In the genomic region with DNA sequence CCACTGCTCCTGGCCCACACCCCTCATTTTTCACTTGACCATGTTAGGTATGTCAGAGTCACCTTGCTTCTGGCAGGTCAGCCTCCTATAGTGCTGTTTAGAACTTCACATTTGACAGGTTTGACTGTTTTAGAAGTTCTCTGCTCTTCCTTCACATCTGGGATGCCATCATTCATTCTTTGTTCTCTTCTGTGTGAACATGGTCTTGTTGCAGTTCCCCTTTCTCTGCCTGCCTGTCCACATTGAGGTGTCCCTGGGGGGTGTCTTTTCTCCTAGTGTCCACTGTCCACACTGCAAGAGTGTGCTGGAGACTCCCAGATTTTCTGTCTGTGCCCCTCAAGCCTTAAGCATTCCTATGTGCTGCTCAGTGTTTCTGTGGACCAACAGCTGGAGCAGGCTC, we compare ENCODE assay signal across 25 cellular contexts.
DNase-seq lines count a peak whose midpoint lies in the region; ATAC-seq, FAIRE-seq and TF ChIP-seq lines count a peak whose summit lies in the region.
"Had no signal": no experiment of that assay in that cellular context is flagged by ENCODE, and none has a peak within 500 bp of the region (broad histone marks: within the 10 kb centered on the region; RNA-seq: fewer than 3 reads in every experiment).

No MANE protein-coding gene starts in this region.

- peak overlapping the region; percentile 82 for H3K4me2 ChIP-seq in BLaER1
- H3K4me2 ChIP-seq: hepatocyte, neural progenitor cell had no signal

- peaks cover 99% of the 10 kb centered on the region for H4K20me1 ChIP-seq in BLaER1

- H3K9me3 Mint-ChIP-seq in activated B cell treated with CpG ODN at 0.5 μM for 24 hours = no peaks in the 10 kb centered on the region
- no peaks in the 10 kb centered on the region for H3K9me3 Mint-ChIP-seq in naive B cell
- H3K9me3 Mint-ChIP-seq: CD8-positive, alpha-beta memory T cell; HFFc6; immature natural killer cell; neural progenitor cell had no signal

- H3K27me3 Mint-ChIP-seq in activated B cell treated with CpG ODN at 0.5 μM for 24 hours = no peaks in the 10 kb centered on the region
- no peaks in the 10 kb centered on the region for H3K27me3 Mint-ChIP-seq in naive B cell
- H3K27me3 Mint-ChIP-seq: activated naive CD8-positive, alpha-beta T cell; CD8-positive, alpha-beta memory T cell had no signal

- TF ChIP-seq EP300 in tibial nerve (IDR thresholded peaks at IDR 0.05) = no peak

- H3K36me3 ChIP-seq in BLaER1 (peaks cover 14% of the 10 kb centered on the region; the same call in 1 of the 2 replicates), tibial nerve (no peaks in the 10 kb centered on the region), BE2C (no peaks in the 10 kb centered on the region)
- H3K36me3 ChIP-seq: left ventricle myocardium inferior, neural progenitor cell, suprapubic skin, vagina had no signal

- intact Hi-C loops in activated B cell treated with CpG ODN at 0.5 μM for 24 hours (cut with micrococcal nuclease) = loop anchor here (5.0 kb wide), 1 partner anchor 42 kb away; no protein-coding TSS in a partner anchor

- H3K27ac ChIP-seq in BLaER1 (no peak overlapping the region), tibial nerve (no peak overlapping the region)
- H3K27ac ChIP-seq: foreskin keratinocyte, hepatocyte, left ventricle myocardium inferior, neural progenitor cell, suprapubic skin, vagina had no signal

- peak; percentile 68 for FAIRE-seq in GM12892 (lab: Jason Lieb, UNC)

- ATAC-seq in activated B cell treated with CpG ODN at 0.5 μM for 24 hours (ENCODE audit: low read depth) = no peak
- peak; percentile 30 to 38 for ATAC-seq in naive B cell (ENCODE audit: low read depth in 2 of 2)
- ATAC-seq: foreskin keratinocyte, SK-N-SH treated with all-trans-retinoic acid at 6 μM for 48 hours had no signal

- TF ChIP-seq CTCF in activated B cell treated with CpG ODN at 0.5 μM for 24 hours (IDR thresholded peaks at IDR 0.05) (no peak), tibial nerve (IDR thresholded peaks at IDR 0.05) (no peak), BE2C (IDR thresholded peaks at IDR 0.05; ENCODE audit: low read depth, low read length) (no peak)

- POLR2A ChIA-PET in activated B cell treated with CpG ODN at 0.5 μM for 24 hours (lab: Charles Lee) = interaction anchor here (0.7 kb wide), 1 partner anchor 13 kb away, joined by 3 read pairs; no protein-coding TSS in a partner anchor

- DNase-seq in GM12892 (ENCODE audit: insufficient read length) (no peak), activated B cell treated with CpG ODN at 0.5 μM for 24 hours (no peak), naive B cell (no peak), COLO829 (ENCODE audit: low spot score) (no peak), tibial nerve (ENCODE audit: low spot score in 2 of 2) (no peak), BE2C (no peak)
- DNase-seq: activated T-cell treated with anti-CD3 and anti-CD28 coated beads, Interleukin-2, amount 50 U/mL, for 1 hour; CD8-positive, alpha-beta memory T cell; DMS53; effector CD4-positive, alpha-beta T cell; foreskin keratinocyte; HFFc6; immature natural killer cell; left ventricle myocardium inferior; midbrain; NCI-H1105; NCI-H510A treated with DMSO at 0.1 percent for 48 hours; stimulated activated CD8-positive, alpha-beta memory T cell treated with anti-CD3 and anti-CD28 coated beads, Interleukin-4, amount 100 ng/mL, for 48 hours had no signal

- peaks cover 88% of the 10 kb centered on the region for H3K4me1 Mint-ChIP-seq in activated B cell treated with CpG ODN at 0.5 μM for 24 hours
- H3K4me1 Mint-ChIP-seq in naive B cell = peaks cover 72 to 99% (median 85%) of the 10 kb centered on the region in 3 donors

- CTCF ChIA-PET in activated B cell treated with CpG ODN at 0.5 μM for 24 hours (lab: Charles Lee) = no interaction called here

- H3K27me3 ChIP-seq in BLaER1 (no peaks in the 10 kb centered on the region), tibial nerve (no peaks in the 10 kb centered on the region), BE2C (no peaks in the 10 kb centered on the region)
- H3K27me3 ChIP-seq: foreskin keratinocyte, hepatocyte, neural progenitor cell, suprapubic skin, vagina had no signal

- H3K4me3 ChIP-seq in BLaER1 (no peak overlapping the region), tibial nerve (no peak overlapping the region), BE2C (ENCODE audit: low read depth, low read length) (no peak overlapping the region)
- H3K4me3 ChIP-seq: hepatocyte, left ventricle myocardium inferior, neural progenitor cell, suprapubic skin, vagina had no signal

- H3K27ac Mint-ChIP-seq in activated B cell treated with CpG ODN at 0.5 μM for 24 hours = peak overlapping the region; percentile 56
- H3K27ac Mint-ChIP-seq in naive B cell = peak overlapping the region; percentile 20 to 84 (median 60)
- H3K27ac Mint-ChIP-seq: HFFc6, neural progenitor cell had no signal

- H3K36me3 Mint-ChIP-seq in activated B cell treated with CpG ODN at 0.5 μM for 24 hours (ENCODE audit: low read depth) = peaks cover 5% of the 10 kb centered on the region
- H3K36me3 Mint-ChIP-seq in naive B cell = no peaks in the 10 kb centered on the region
- H3K36me3 Mint-ChIP-seq: activated naive CD8-positive, alpha-beta T cell; CD8-positive, alpha-beta memory T cell; immature natural killer cell had no signal

- H3K4me3 Mint-ChIP-seq in activated B cell treated with CpG ODN at 0.5 μM for 24 hours (no peak overlapping the region), naive B cell (peak overlapping the region in 4 of 8 donors; percentile 24 to 54 (median 42))
- H3K4me3 Mint-ChIP-seq: activated naive CD8-positive, alpha-beta T cell; HFFc6; immature natural killer cell; neural progenitor cell had no signal

- TF ChIP-seq POLR2A in GM12892 (IDR thresholded peaks at IDR 0.05; ENCODE audit: low read depth, low read length) = no peak
- TF ChIP-seq POLR2A in tibial nerve (IDR thresholded peaks at IDR 0.05) = no peak

- H3K9ac ChIP-seq in BLaER1 = no peak overlapping the region
- H3K9ac ChIP-seq: neural progenitor cell had no signal

- no peaks in the 10 kb centered on the region for H3K9me3 ChIP-seq in BLaER1
- H3K9me3 ChIP-seq in tibial nerve = no peaks in the 10 kb centered on the region
- no peaks in the 10 kb centered on the region for H3K9me3 ChIP-seq in BE2C
- H3K9me3 ChIP-seq: left ventricle myocardium inferior, suprapubic skin, vagina had no signal

- H3K4me1 ChIP-seq in BLaER1 (peaks cover 80% of the 10 kb centered on the region), tibial nerve (peaks cover 0 to 30% (median 10%) of the 10 kb centered on the region in 4 donors), BE2C (peaks cover 46% of the 10 kb centered on the region)
